Comparison of ENCODE assay signal across 10 cellular contexts in genomic region chr10:69361303-69361614, GRCh38. TPM values are rescaled to one million over a fixed set of nuclear protein-coding genes. Genes with fewer than 3 reads are reported as not detected.
DNase-seq lines count a peak whose midpoint lies in the region; ATAC-seq, FAIRE-seq and TF ChIP-seq lines count a peak whose summit lies in the region.
"Had no signal": no experiment of that assay in that cellular context is flagged by ENCODE, and none has a peak within 500 bp of the region (broad histone marks: within the 10 kb centered on the region; RNA-seq: fewer than 3 reads in every experiment).

No MANE protein-coding gene starts in this region.

- H3K27me3 ChIP-seq in CD4-positive, alpha-beta T cell (ENCODE audit: control insufficient read depth, insufficient read depth, low read length), result no peaks in the 10 kb centered on the region
- no peaks in the 10 kb centered on the region for H3K27me3 ChIP-seq in pancreas
- H3K27me3 ChIP-seq: neutrophil had no signal

- peak overlapping the region; percentile 40 for H3K4me3 Mint-ChIP-seq in CD4-positive, alpha-beta T cell
- no peak overlapping the region for H3K4me3 Mint-ChIP-seq in endothelial cell (ENCODE audit: unreplicated experiment)
- H3K4me3 Mint-ChIP-seq: activated naive CD8-positive, alpha-beta T cell had no signal

- no peaks in the 10 kb centered on the region for H3K9me3 Mint-ChIP-seq in CD4-positive, alpha-beta T cell
- H3K9me3 Mint-ChIP-seq in endothelial cell (ENCODE audit: unreplicated experiment), result no peaks in the 10 kb centered on the region

- FAIRE-seq in pancreas (lab: Jason Lieb, UNC), result no peak

- H3K27ac Mint-ChIP-seq in CD4-positive, alpha-beta T cell, result peak overlapping the region; percentile 94
- H3K27ac Mint-ChIP-seq in endothelial cell (ENCODE audit: unreplicated experiment), result peak overlapping the region; percentile 6

- TF ChIP-seq CTCF in CD4-positive, alpha-beta T cell (IDR thresholded peaks at IDR 0.05), result no peak
- no peak for TF ChIP-seq CTCF in endothelial cell (IDR thresholded peaks at IDR 0.05; ENCODE audit: unreplicated experiment)
- no peak for TF ChIP-seq CTCF in pancreas (IDR thresholded peaks at IDR 0.05)

- H3K9me3 ChIP-seq in CD4-positive, alpha-beta T cell (ENCODE audit: control insufficient read depth, low read length), result no peaks in the 10 kb centered on the region
- no peaks in the 10 kb centered on the region for H3K9me3 ChIP-seq in pancreas
- H3K9me3 ChIP-seq: neutrophil had no signal

- POLR2A ChIA-PET in CD4-positive, alpha-beta T cell (lab: Charles Lee), result interaction anchor here (2.4 to 4.1 kb wide), 2 partner anchors 12 to 43 kb away, joined by 18 to 20 read pairs; no protein-coding TSS in a partner anchor

- peaks cover 14 to 22% (median 21%) of the 10 kb centered on the region in 3 donors for H3K4me1 ChIP-seq in pancreas

- CTCF ChIA-PET in CD4-positive, alpha-beta T cell (lab: Charles Lee), result interaction anchor here (0.7 to 1.3 kb wide), 2 partner anchors 34 to 38 kb away, joined by 3 to 4 read pairs; no protein-coding TSS in a partner anchor

- 36 to 44% methylated on average over 2 of the region's 2 CpGs for WGBS in pancreas, 2 donors

- no peak for ATAC-seq in CD4-positive, alpha-beta T cell (ENCODE audit: poor library complexity)
- peak; percentile 89 to 92 (median 91) for ATAC-seq in pancreas

- no peaks in the 10 kb centered on the region for H3K27me3 Mint-ChIP-seq in CD4-positive, alpha-beta T cell
- peaks cover 8% of the 10 kb centered on the region for H3K27me3 Mint-ChIP-seq in endothelial cell (ENCODE audit: unreplicated experiment)
- H3K27me3 Mint-ChIP-seq: activated naive CD8-positive, alpha-beta T cell had no signal

- H3K4me3 ChIP-seq in pancreas, result no peak overlapping the region

- no peak overlapping the region for H3K27ac ChIP-seq in CD4-positive, alpha-beta T cell (ENCODE audit: low read depth, low read length)
- peak overlapping the region; percentile 57 to 75 (median 66) for H3K27ac ChIP-seq in pancreas

- peaks cover 77% of the 10 kb centered on the region for H3K4me1 Mint-ChIP-seq in CD4-positive, alpha-beta T cell (ENCODE audit: low read depth)
- peaks cover 8% of the 10 kb centered on the region for H3K4me1 Mint-ChIP-seq in endothelial cell (ENCODE audit: unreplicated experiment)

- no peak for DNase-seq in CD4-positive, alpha-beta T cell
- DNase-seq in NCI-H69 (lab: John Stamatoyannopoulos, UW) (peak; percentile 66), endothelial cell (ENCODE audit: low spot score) (no peak), pancreas (peak; percentile 65 to 92 (median 88)), NCI-H2227 (lab: John Stamatoyannopoulos, UW; ENCODE audit: unreplicated experiment) (no peak), GM19240 (ENCODE audit: insufficient read length, low spot score) (no peak), activated T-cell treated with anti-CD3 and anti-CD28 coated beads for 4 hours (no peak), SIG-M5 treated with dmso at 0.1 percent for 504 hours (lab: John Stamatoyannopoulos, UW; ENCODE audit: unreplicated experiment) (no peak)

- intact Hi-C loops in CD4-positive, alpha-beta T cell (cut with DNase I, micrococcal nuclease), result loop anchor here (2.0 to 10.0 kb wide), 2 partner anchors 40 to 126 kb away; no protein-coding TSS in a partner anchor
- intact Hi-C loops in pancreas (cut with DNase I), result no loop called here

- peaks cover 63% of the 10 kb centered on the region for H3K36me3 Mint-ChIP-seq in CD4-positive, alpha-beta T cell (ENCODE audit: low read depth)
- H3K36me3 Mint-ChIP-seq in endothelial cell (ENCODE audit: low read depth, unreplicated experiment), result peaks cover 24% of the 10 kb centered on the region

- no peaks in the 10 kb centered on the region for H3K36me3 ChIP-seq in pancreas

RNA-seq across cellular contexts. Expression of gene TACR2, which starts 55.5 kb away (rescaled TPM):
- total RNA-seq in CD4-positive, alpha-beta T cell, result not detected
- total RNA-seq in endothelial cell (ENCODE audit: unreplicated experiment), result not detected
- total RNA-seq in pancreas, result under 1 TPM in 4 of 6 donors, not detected in 2; 0.12 to 0.28 (median 0.18) TPM
- under 1 TPM; 0.14 to 0.15 TPM for polyA plus RNA-seq in pancreas

Comparison
In these comparisons a context has a peak if more than half of its experiments do, and no peak if none do; other contexts are left out.
1. DNase-seq: peak in NCI-H69 (single experiment) and pancreas (6 of 6); none in CD4-positive, alpha-beta T cell (0 of 10), endothelial cell (single experiment), NCI-H2227 (single experiment), GM19240 (single experiment), activated T-cell treated with anti-CD3 and anti-CD28 coated beads for 4 hours (single experiment) and SIG-M5 treated with dmso at 0.1 percent for 504 hours (single experiment).
2. intact Hi-C loops: an anchor here in CD4-positive, alpha-beta T cell (2.0 to 10.0 kb wide); none called in pancreas.